10 cellular contexts compared by ENCODE assay signal in genomic region chrX:41733939-41734338, GRCh38. TPM values are rescaled to one million over a fixed set of nuclear protein-coding genes. Genes with fewer than 3 reads are reported as not detected.
DNase-seq lines count a peak whose midpoint lies in the region; ATAC-seq and TF ChIP-seq lines count a peak whose summit lies in the region.
"Had no signal": no experiment of that assay in that cellular context is flagged by ENCODE, and none has a peak within 500 bp of the region (broad histone marks: within the 10 kb centered on the region; RNA-seq: fewer than 3 reads in every experiment).

No MANE protein-coding gene starts in this region.

- in situ Hi-C loops in G401 (cut with HindIII; ENCODE audit: low sequenced_read_pairs), result no loop called here

- H3K9me3 Mint-ChIP-seq in central memory CD8-positive, alpha-beta T cell, result no peaks in the 10 kb centered on the region
- no peaks in the 10 kb centered on the region for H3K9me3 Mint-ChIP-seq in HFFc6

- H3K27me3 Mint-ChIP-seq in central memory CD8-positive, alpha-beta T cell, result no peaks in the 10 kb centered on the region
- no peaks in the 10 kb centered on the region for H3K27me3 Mint-ChIP-seq in HFFc6 (ENCODE audit: insufficient read depth)

- ATAC-seq in GM18505 (IDR thresholded peaks at IDR 0.05; ENCODE audit: unreplicated experiment) (peak; percentile 95), GM19468 (IDR thresholded peaks at IDR 0.05; ENCODE audit: extremely low read depth, unreplicated experiment) (peak; percentile 88), HG03280 (IDR thresholded peaks at IDR 0.05; ENCODE audit: unreplicated experiment) (peak; percentile 96)
- peak; percentile 48 for ATAC-seq in central memory CD8-positive, alpha-beta T cell (replicated peaks; ENCODE audit: extremely low read depth, poor library complexity, severe bottlenecking)

- H3K4me3 Mint-ChIP-seq in central memory CD8-positive, alpha-beta T cell, result no peak overlapping the region
- H3K4me3 Mint-ChIP-seq in HFFc6, result no peak overlapping the region

- H3K4me1 Mint-ChIP-seq in central memory CD8-positive, alpha-beta T cell, result peaks cover 20% of the 10 kb centered on the region
- peaks cover 5% of the 10 kb centered on the region; the same call in 1 of the 2 replicates for H3K4me1 Mint-ChIP-seq in HFFc6 (ENCODE audit: low read depth)

- TF ChIP-seq POLR2A in GM18505 (IDR thresholded peaks at IDR 0.05; ENCODE audit: borderline replicate concordance, extremely low read depth, insufficient read depth, insufficient read length), result no peak

- no peak for DNase-seq in central memory CD8-positive, alpha-beta T cell (ENCODE audit: low spot score in 2 of 2)
- DNase-seq in G401 (ENCODE audit: low spot score) (no peak), NCI-H2171 treated with DMSO at 0.1 percent for 48 hours (lab: John Stamatoyannopoulos, UW) (no peak), LoVo (ENCODE audit: low spot score) (no peak), HFFc6 (no peak)
- DNase-seq: cerebellar nuclear complex; stimulated activated CD4-positive, alpha-beta T cell treated with anti-CD3 and anti-CD28 coated beads, Interleukin-4, amount 100 ng/mL, for 4 hours had no signal

- H3K36me3 Mint-ChIP-seq in central memory CD8-positive, alpha-beta T cell (ENCODE audit: insufficient read depth), result peaks cover 11% of the 10 kb centered on the region
- H3K36me3 Mint-ChIP-seq in HFFc6 (ENCODE audit: low read depth), result no peaks in the 10 kb centered on the region

- TF ChIP-seq CTCF in HFFc6 (IDR thresholded peaks at IDR 0.05), result no peak

- H3K27ac Mint-ChIP-seq in central memory CD8-positive, alpha-beta T cell (ENCODE audit: low read depth), result peak overlapping the region; percentile 90
- H3K27ac Mint-ChIP-seq in HFFc6, result no peak overlapping the region

RNA-seq across cellular contexts. Expression of gene GPR82, which starts 10.0 kb away (rescaled TPM):
- not detected in 2 replicates for total RNA-seq in G401 (2014; rRNA removed; shearing (Covaris generic))
- total RNA-seq in HFFc6 (2021; fragmentation: NEBNext Ultra II Directional; extraction: Animal tissue kit (Norgen Biotek cat#: 25700)), result not detected

RNA-seq across cellular contexts. Expression of gene GPR34, which starts 45.2 kb away (rescaled TPM):
- not detected in 2 replicates for total RNA-seq in G401 (2014; rRNA removed; shearing (Covaris generic))
- total RNA-seq in HFFc6 (2021; fragmentation: NEBNext Ultra II Directional; extraction: Animal tissue kit (Norgen Biotek cat#: 25700)), result not detected
